Comparison of ENCODE assay signal across 20 cellular contexts in the genomic region with DNA sequence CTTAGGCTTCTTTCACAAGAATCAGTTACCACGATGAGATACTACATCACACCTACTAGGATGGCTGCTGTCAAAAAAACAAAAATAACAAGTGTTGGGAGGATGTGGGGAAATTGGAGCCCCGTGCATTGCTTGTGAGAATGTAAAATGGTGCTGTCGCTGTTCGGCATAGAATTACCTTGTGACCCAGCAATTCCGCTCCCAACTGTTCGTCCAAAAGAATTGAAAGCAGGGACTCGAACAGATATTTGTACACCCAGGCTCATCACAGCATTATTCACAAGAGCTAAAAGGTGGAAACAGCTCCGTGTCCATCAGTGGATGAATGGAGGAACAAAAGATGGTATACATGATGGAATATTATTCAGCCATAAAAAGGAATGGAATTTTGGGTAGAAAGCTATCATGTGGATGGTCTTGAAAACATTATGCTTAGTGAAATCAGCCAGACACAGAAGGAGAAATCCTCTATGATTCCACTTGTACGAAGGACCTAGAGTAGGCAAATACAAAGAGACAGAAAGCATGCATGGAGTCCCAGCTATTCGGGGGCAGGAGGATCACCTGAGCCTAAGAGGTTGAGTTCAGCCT.
"Had no signal": no experiment of that assay in that cellular context is flagged by ENCODE, and none has a peak within 500 bp of the region (broad histone marks: within the 10 kb centered on the region; RNA-seq: fewer than 3 reads in every experiment).

No MANE protein-coding gene starts in this region.

- ATAC-seq: T-cell had no signal

- H3K9me3 ChIP-seq: SK-N-SH had no signal

- DNase-seq: KBM-7, MV-4-11, NCI-H1048, NCI-H1105, NCI-H1417, NCI-H1436 treated with DMSO at 0.1 percent for 48 hours, NCI-H1694, NCI-H187 treated with DMSO at 0.1 percent for 48 hours, NCI-H2029 treated with DMSO at 0.1 percent for 48 hours, NCI-H2107, NCI-H2227 treated with DMSO at 0.1 percent for 48 hours, NCI-H524, NCI-H526 treated with DMSO at 0.1 percent for 48 hours, NCI-H748 treated with DMSO at 0.1 percent for 48 hours, SHP77, SK-N-SH, SW 1271, T-cell had no signal

- H3K27ac ChIP-seq: HL-60, RWPE1 had no signal
